ENCODE assay signal across 14 cellular contexts in the genomic region with DNA sequence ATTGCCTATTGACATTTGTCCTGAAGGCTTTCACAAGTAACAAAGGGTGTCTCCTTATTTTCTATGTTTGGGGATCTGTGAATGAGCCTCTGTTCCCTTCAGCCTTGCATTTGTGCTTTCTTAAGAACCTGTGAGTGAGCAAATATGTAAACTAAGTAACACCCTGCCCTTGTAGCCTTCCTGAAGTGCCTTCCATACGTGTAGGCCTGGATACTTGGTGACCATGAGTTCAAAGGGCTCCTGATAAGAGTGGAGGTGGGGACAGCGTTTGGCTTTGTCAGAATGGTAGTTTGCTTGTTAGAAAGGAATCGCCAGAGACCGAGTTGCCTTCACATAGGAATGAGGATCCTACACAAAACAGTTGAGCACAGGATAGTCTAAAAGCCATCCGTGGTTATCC. TPM values are rescaled to one million over a fixed set of nuclear protein-coding genes. Genes with fewer than 3 reads are reported as not detected.
DNase-seq lines count a peak whose midpoint lies in the region; ATAC-seq and TF ChIP-seq lines count a peak whose summit lies in the region.
"Had no signal": no experiment of that assay in that cellular context is flagged by ENCODE, and none has a peak within 500 bp of the region (broad histone marks: within the 10 kb centered on the region; RNA-seq: fewer than 3 reads in every experiment).

No MANE protein-coding gene starts in this region.

- TF ChIP-seq POLR2A in heart left ventricle (IDR thresholded peaks at IDR 0.05): no peak
- no peak for TF ChIP-seq POLR2A in upper lobe of left lung (IDR thresholded peaks at IDR 0.05)

- ATAC-seq in heart left ventricle (no peak), upper lobe of left lung (ENCODE audit: low FRiP score in 2 of 2) (peak in 1 of 2 donors; percentile 41), GM21786 (IDR thresholded peaks at IDR 0.05; ENCODE audit: unreplicated experiment) (no peak)
- ATAC-seq in activated T-helper 17 cell treated with anti-CD3 and anti-CD28 coated beads, Interleukin-2, amount 50 U/mL, for 72 hours (replicated peaks): no peak

- peak overlapping the region; percentile 97 for H3K27ac Mint-ChIP-seq in activated T-helper 17 cell treated with anti-CD3 and anti-CD28 coated beads, Interleukin-2, amount 50 U/mL, for 72 hours

- peaks cover 100% of the 10 kb centered on the region for H3K36me3 Mint-ChIP-seq in activated T-helper 17 cell treated with anti-CD3 and anti-CD28 coated beads, Interleukin-2, amount 50 U/mL, for 72 hours (ENCODE audit: low read depth)

- H3K9me3 Mint-ChIP-seq in activated T-helper 17 cell treated with anti-CD3 and anti-CD28 coated beads, Interleukin-2, amount 50 U/mL, for 72 hours: no peaks in the 10 kb centered on the region

- H3K9ac ChIP-seq in muscle layer of colon (ENCODE audit: low read length): no peak overlapping the region

- no peaks in the 10 kb centered on the region for H3K27me3 Mint-ChIP-seq in activated T-helper 17 cell treated with anti-CD3 and anti-CD28 coated beads, Interleukin-2, amount 50 U/mL, for 72 hours

- H3K4me1 Mint-ChIP-seq in activated T-helper 17 cell treated with anti-CD3 and anti-CD28 coated beads, Interleukin-2, amount 50 U/mL, for 72 hours: peaks cover 53% of the 10 kb centered on the region

- intact Hi-C loops in heart left ventricle (cut with DNase I): no loop called here

- H3K4me3 ChIP-seq in cardiac muscle cell (no peak overlapping the region), heart left ventricle (no peak overlapping the region), muscle layer of colon (ENCODE audit: low read depth in 1 of 2, low read length in 2 of 2) (no peak overlapping the region), upper lobe of left lung (no peak overlapping the region)
- H3K4me3 ChIP-seq: lung had no signal

- 57 to 63% (median 60%) methylated on average over 5 of the region's 5 CpGs for WGBS in heart left ventricle, 4 donors
- WGBS in upper lobe of left lung, 2 donors: 67 to 80% methylated on average over 5 of the region's 5 CpGs

- H3K4me1 ChIP-seq in cardiac muscle cell (ENCODE audit: low read depth) (peaks cover 52% of the 10 kb centered on the region), heart left ventricle (peaks cover 6 to 47% (median 40%) of the 10 kb centered on the region in 12 donors), muscle layer of colon (ENCODE audit: insufficient read depth, low read length) (peaks cover 40% of the 10 kb centered on the region), upper lobe of left lung (peaks cover 41 to 63% (median 52%) of the 10 kb centered on the region in 4 donors)

- no peaks in the 10 kb centered on the region for H3K9me3 ChIP-seq in cardiac muscle cell (ENCODE audit: low read depth)
- no peaks in the 10 kb centered on the region for H3K9me3 ChIP-seq in heart left ventricle
- no peaks in the 10 kb centered on the region for H3K9me3 ChIP-seq in muscle layer of colon (ENCODE audit: low read length)
- H3K9me3 ChIP-seq in upper lobe of left lung: no peaks in the 10 kb centered on the region

- peak overlapping the region; percentile 65 for H3K4me3 Mint-ChIP-seq in activated T-helper 17 cell treated with anti-CD3 and anti-CD28 coated beads, Interleukin-2, amount 50 U/mL, for 72 hours

- no peak for TF ChIP-seq EP300 in upper lobe of left lung (IDR thresholded peaks at IDR 0.05)

- H3K27ac ChIP-seq in cardiac muscle cell (peak overlapping the region; percentile 93), heart left ventricle (peak overlapping the region in 2 of 12 donors; percentile 89), muscle layer of colon (ENCODE audit: low read depth, low read length) (peak overlapping the region; percentile 4), upper lobe of left lung (peak overlapping the region; percentile 79 to 86 (median 83))

- DNase-seq in cardiac muscle cell (ENCODE audit: low read depth in 1 of 2, low spot score in 1 of 2) (peak in 1 of 2 donors; percentile 28), heart left ventricle (no peak), upper lobe of left lung (peak in 1 of 2 donors; percentile 58), nucleus accumbens (lab: John Stamatoyannopoulos, UW) (no peak), SKM-1 (lab: John Stamatoyannopoulos, UW; ENCODE audit: unreplicated experiment) (no peak)
- DNase-seq: activated T-cell treated with anti-CD3 and anti-CD28 coated beads, Interleukin-2, amount 50 U/mL, for 1 hour; effector memory CD4-positive, alpha-beta T cell; foreskin melanocyte; NCI-H187; NCI-H69 had no signal

- TF ChIP-seq CTCF in cardiac muscle cell (IDR thresholded peaks at IDR 0.05; ENCODE audit: low read depth, low read length) (no peak), heart left ventricle (IDR thresholded peaks at IDR 0.05) (no peak), upper lobe of left lung (IDR thresholded peaks at IDR 0.05) (no peak)

- H3K36me3 ChIP-seq in cardiac muscle cell: peaks cover 56% of the 10 kb centered on the region
- H3K36me3 ChIP-seq in heart left ventricle: peaks cover 7 to 97% (median 81%) of the 10 kb centered on the region in 9 donors
- peaks cover 67% of the 10 kb centered on the region for H3K36me3 ChIP-seq in muscle layer of colon (ENCODE audit: insufficient read depth, low read length)
- H3K36me3 ChIP-seq in upper lobe of left lung: peaks cover 41 to 100% (median 68%) of the 10 kb centered on the region in 4 donors

- no peaks in the 10 kb centered on the region for H3K27me3 ChIP-seq in cardiac muscle cell
- H3K27me3 ChIP-seq in heart left ventricle: no peaks in the 10 kb centered on the region
- H3K27me3 ChIP-seq in muscle layer of colon (ENCODE audit: control insufficient read depth in 1 of 2, insufficient read depth in 2 of 2, low read length in 2 of 2): no peaks in the 10 kb centered on the region
- no peaks in the 10 kb centered on the region for H3K27me3 ChIP-seq in upper lobe of left lung

RNA-seq across cellular contexts. Expression of a gene that starts 14.5 kb away (rescaled TPM):
- total RNA-seq in cardiac muscle cell (24.6 and 25.2 TPM in 2 replicates), heart left ventricle (10 to 100 TPM; 10.0 to 22.2 (median 14.2) TPM), upper lobe of left lung (10 to 100 TPM; 22.0 to 36.7 (median 27.0) TPM)
- polyA plus RNA-seq in cardiac muscle cell (29.7 and 32.4 TPM in 2 replicates), heart left ventricle (10 to 100 TPM; 12.8 to 16.0 TPM)
- 10 to 100 TPM; 35.1 to 40.9 TPM for total RNA-seq in activated T-helper 17 cell treated with anti-CD3 and anti-CD28 coated beads, Interleukin-2, amount 50 U/mL, for 72 hours

RNA-seq across cellular contexts. Expression of a gene that starts 31.3 kb away (rescaled TPM):
- total RNA-seq in cardiac muscle cell: 159 and 195 TPM in 2 replicates
- 148 and 216 TPM in 2 replicates for polyA plus RNA-seq in cardiac muscle cell
- total RNA-seq in heart left ventricle: 100 to 1,000 TPM in 7 of 9 donors, 10 to 100 TPM in 2; 88.7 to 138 (median 115) TPM
- 10 to 100 TPM; 64.2 to 91.0 TPM for polyA plus RNA-seq in heart left ventricle
- 100 to 1,000 TPM; 324 to 357 TPM for total RNA-seq in activated T-helper 17 cell treated with anti-CD3 and anti-CD28 coated beads, Interleukin-2, amount 50 U/mL, for 72 hours
- 100 to 1,000 TPM; 152 to 351 (median 211) TPM for total RNA-seq in upper lobe of left lung

RNA-seq across cellular contexts. Expression of a gene that starts 58.2 kb away (rescaled TPM):
- total RNA-seq in cardiac muscle cell (19.4 and 32.6 TPM in 2 replicates), heart left ventricle (10 to 100 TPM in 8 of 9 donors, 1 to 10 TPM in 1; 9.4 to 68.8 (median 13.9) TPM), upper lobe of left lung (100 to 1,000 TPM in 2 of 6 donors, 10 to 100 TPM in 4; 28.5 to 138 (median 76.8) TPM)
- polyA plus RNA-seq in cardiac muscle cell (34.8 and 52.3 TPM in 2 replicates), heart left ventricle (10 to 100 TPM; 13.4 to 24.0 TPM)
- total RNA-seq in activated T-helper 17 cell treated with anti-CD3 and anti-CD28 coated beads, Interleukin-2, amount 50 U/mL, for 72 hours: 100 to 1,000 TPM; 107 to 158 TPM
